In the genomic region with DNA sequence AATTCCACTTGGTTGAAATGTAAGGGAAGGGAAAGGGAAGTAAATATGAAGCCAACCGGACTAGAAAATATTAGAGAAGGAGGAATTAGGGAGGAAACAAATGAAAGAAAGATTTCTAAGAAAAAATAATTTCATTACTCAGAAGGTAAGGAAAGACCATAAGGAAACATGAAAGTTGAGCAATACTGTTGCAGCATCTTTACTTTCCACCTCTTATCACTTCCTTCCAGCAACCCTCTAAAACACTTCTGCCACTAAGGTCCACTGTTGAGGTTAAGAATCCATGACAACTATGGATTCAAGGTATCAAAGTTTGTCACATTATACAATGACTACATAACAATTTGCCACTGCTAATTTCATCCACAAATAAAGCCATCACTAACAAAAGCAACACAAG, we compare ENCODE assay signal across 10 cellular contexts.
"Had no signal": no experiment of that assay in that cellular context is flagged by ENCODE, and none has a peak within 500 bp of the region (broad histone marks: within the 10 kb centered on the region; RNA-seq: fewer than 3 reads in every experiment).

No MANE protein-coding gene starts in this region.

- H3K27ac ChIP-seq: gastrocnemius medialis, heart left ventricle, lower lobe of right lung, transverse colon, vagina had no signal

- H3K9me3 ChIP-seq: gastrocnemius medialis, lower lobe of right lung, transverse colon, vagina had no signal

- H3K4me1 ChIP-seq: gastrocnemius medialis, heart left ventricle, lower lobe of right lung, transverse colon, vagina had no signal

- H3K27me3 ChIP-seq: gastrocnemius medialis, heart left ventricle, transverse colon, vagina had no signal

- H3K4me3 ChIP-seq: gastrocnemius medialis, heart left ventricle, lower lobe of right lung, transverse colon, vagina had no signal

- DNase-seq: activated naive CD4-positive, alpha-beta T cell treated with anti-CD3 and anti-CD28 coated beads, Interleukin-2, amount 50 U/mL, for 16 hours; activated T-cell treated with anti-CD3 and anti-CD28 coated beads, Interleukin-2, amount 50 U/mL, for 1 hour; erythroblast; gastrocnemius medialis; heart left ventricle; left cardiac atrium; lower lobe of right lung; stimulated activated naive CD8-positive, alpha-beta T cell treated with anti-CD3 and anti-CD28 coated beads, Interleukin-15, Interleukin-2, amounts not matched to agents 100 U/mL and 50 U/mL, for 24 hours; transverse colon had no signal

- H3K36me3 ChIP-seq: gastrocnemius medialis, heart left ventricle, lower lobe of right lung, transverse colon, vagina had no signal
